Comparison of ENCODE assay signal across 23 cellular contexts in genomic region chr2:31365348-31365747, GRCh38. TPM values are rescaled to one million over a fixed set of nuclear protein-coding genes. Genes with fewer than 3 reads are reported as not detected.
A peak's percentile ranks its signal among the peaks of the same experiment; 100 is the strongest.
DNase-seq lines count a peak whose midpoint lies in the region; ATAC-seq and TF ChIP-seq lines count a peak whose summit lies in the region.
"Had no signal": no experiment of that assay in that cellular context is flagged by ENCODE, and none has a peak within 500 bp of the region (broad histone marks: within the 10 kb centered on the region; RNA-seq: fewer than 3 reads in every experiment).

No MANE protein-coding gene starts in this region.

- H2BK15ac ChIP-seq in IMR-90 (ENCODE audit: low read depth, low read length), result no peak overlapping the region

- 62% methylated on average over 10 of the region's 10 CpGs for WGBS in mammary epithelial cell (ENCODE audit: low coverage, missing lambda C conversion rate)
- 97% methylated on average over 6 of the region's 10 CpGs; no CpG with 5 or more reads in 1 of the 2 experiments for WGBS in IMR-90 (ENCODE audit: extremely low coverage in 2 of 2, insufficient read length in 1 of 2), 2 experiments
- WGBS in esophagus muscularis mucosa, result 92% methylated on average over 8 of the region's 10 CpGs

- H3K18ac ChIP-seq in IMR-90 (ENCODE audit: low read depth, low read length), result no peak overlapping the region

- no peak overlapping the region for H3K27ac Mint-ChIP-seq in activated T-cell treated with anti-CD3 and anti-CD28 coated beads, Interleukin-2, amount 50 U/mL, for 72 hours
- H3K27ac Mint-ChIP-seq: CD14-positive monocyte; CD4-positive, alpha-beta T cell; GM23338 had no signal

- H4K91ac ChIP-seq in IMR-90 (ENCODE audit: insufficient read depth, low read depth, low read length), result no peak overlapping the region

- no peak overlapping the region for H3K4me3 ChIP-seq in breast epithelium
- no peak overlapping the region for H3K4me3 ChIP-seq in mammary epithelial cell (replicated peaks in 1 of 3; ENCODE audit: insufficient read depth in 1 of 3, low read depth in 2 of 3, low read length in 3 of 3)
- no peak overlapping the region for H3K4me3 ChIP-seq in IMR-90 (ENCODE audit: insufficient read depth, low read depth, low read length)
- no peak overlapping the region for H3K4me3 ChIP-seq in esophagus muscularis mucosa
- H3K4me3 ChIP-seq: A549; BLaER1 treated with 17β-estradiol and CSF1 and Interleukin-3, amounts not matched to agents 10 nM and 100 nM; GM12878; GM23338 had no signal

- no peaks in the 10 kb centered on the region for H3K4me1 Mint-ChIP-seq in activated T-cell treated with anti-CD3 and anti-CD28 coated beads, Interleukin-2, amount 50 U/mL, for 72 hours (ENCODE audit: low read depth)
- H3K4me1 Mint-ChIP-seq: CD14-positive monocyte; CD8-positive, alpha-beta memory T cell; GM23338; H9 had no signal

- H3K9me3 ChIP-seq in breast epithelium (no peaks in the 10 kb centered on the region), mammary epithelial cell (replicated peaks; ENCODE audit: insufficient read depth, low read length) (no peaks in the 10 kb centered on the region), IMR-90 (ENCODE audit: control insufficient read depth, insufficient read depth, low read length) (no peaks in the 10 kb centered on the region), esophagus muscularis mucosa (no peaks in the 10 kb centered on the region)
- H3K9me3 ChIP-seq: A549; BE2C; BLaER1 treated with 17β-estradiol and CSF1 and Interleukin-3, amounts not matched to agents 10 nM and 100 nM had no signal

- BruUV-seq in mammary epithelial cell (replicated peaks; lab: Mats Ljungman, UMichigan) (no TSS peak), IMR-90 (replicated peaks; lab: Mats Ljungman, UMichigan) (no TSS peak)

- intact Hi-C loops in breast epithelium (cut with DNase I; ENCODE audit: low total_unique reads), result no loop called here
- intact Hi-C loops in mammary epithelial cell (cut with micrococcal nuclease), result no loop called here
- intact Hi-C loops in IMR-90 (cut with micrococcal nuclease), result no loop called here
- intact Hi-C loops in esophagus muscularis mucosa (cut with DNase I), result no loop called here

- no peaks in the 10 kb centered on the region for H3K79me1 ChIP-seq in IMR-90 (ENCODE audit: low read depth in 1 of 2, low read length in 2 of 2)

- H3K27ac ChIP-seq in breast epithelium (peak overlapping the region; percentile 2 to 8), mammary epithelial cell (ENCODE audit: insufficient read depth, low read depth, low read length) (no peak overlapping the region), IMR-90 (ENCODE audit: insufficient read depth, low read length) (no peak overlapping the region), esophagus muscularis mucosa (replicated peaks in 1 of 4) (no peak overlapping the region)
- H3K27ac ChIP-seq: A549; BLaER1 treated with 17β-estradiol and CSF1 and Interleukin-3, amounts not matched to agents 10 nM and 100 nM had no signal

- H2AFZ ChIP-seq in mammary epithelial cell (ENCODE audit: low read depth, low read length) (no peak overlapping the region), IMR-90 (replicated peaks; ENCODE audit: low read length, poor library complexity) (peak overlapping the region; percentile 26)
- H2AFZ ChIP-seq: GM23338 had no signal

- H4K5ac ChIP-seq in IMR-90 (ENCODE audit: low read depth, low read length), result no peak overlapping the region

- H3K14ac ChIP-seq in IMR-90 (replicated peaks; ENCODE audit: low read depth, low read length), result no peak overlapping the region

- H3K23ac ChIP-seq in IMR-90 (ENCODE audit: low read depth, low read length), result no peak overlapping the region

- no peak overlapping the region for H2BK20ac ChIP-seq in IMR-90 (ENCODE audit: low read depth, low read length)

- H3K9ac ChIP-seq in mammary epithelial cell (ENCODE audit: insufficient read depth, low read length) (no peak overlapping the region), IMR-90 (ENCODE audit: low read depth, low read length) (no peak overlapping the region)
- H3K9ac ChIP-seq: BLaER1 treated with 17β-estradiol and CSF1 and Interleukin-3, amounts not matched to agents 10 nM and 100 nM had no signal

- H3K36me3 Mint-ChIP-seq in activated T-cell treated with anti-CD3 and anti-CD28 coated beads, Interleukin-2, amount 50 U/mL, for 72 hours (ENCODE audit: insufficient read depth in 2 of 2), result no peaks in the 10 kb centered on the region
- H3K36me3 Mint-ChIP-seq: CD14-positive monocyte; CD8-positive, alpha-beta memory T cell had no signal

- H3K56ac ChIP-seq in IMR-90 (ENCODE audit: extremely low read depth, insufficient read depth, low read length), result no peak overlapping the region

- POLR2A ChIA-PET in IMR-90 (lab: Charles Lee; ENCODE audit: unreplicated experiment), result no interaction called here

- H3K27me3 ChIP-seq in breast epithelium, result no peaks in the 10 kb centered on the region
- no peaks in the 10 kb centered on the region for H3K27me3 ChIP-seq in mammary epithelial cell (ENCODE audit: insufficient read depth, low read length)
- H3K27me3 ChIP-seq in IMR-90 (ENCODE audit: control insufficient read depth, insufficient read depth, low read length), result no peaks in the 10 kb centered on the region
- no peaks in the 10 kb centered on the region for H3K27me3 ChIP-seq in esophagus muscularis mucosa
- H3K27me3 ChIP-seq: BE2C; BLaER1 treated with 17β-estradiol and CSF1 and Interleukin-3, amounts not matched to agents 10 nM and 100 nM had no signal

- DNase-seq in breast epithelium (ENCODE audit: low spot score in 2 of 2), result no peak
- no peak for DNase-seq in mammary epithelial cell
- DNase-seq in IMR-90, result no peak
- peak; percentile 77 for DNase-seq in esophagus muscularis mucosa (ENCODE audit: extremely low spot score)
- DNase-seq in activated T-cell treated with anti-CD3 and anti-CD28 coated beads, Interleukin-2, amount 50 U/mL, for 72 hours, result no peak
- no peak for DNase-seq in NCI-H774 (lab: John Stamatoyannopoulos, UW)
- DNase-seq: 8988T; ACHN; AML-193; BE2C; CD4-positive, alpha-beta T cell; CD8-positive, alpha-beta memory T cell; DMS 273 treated with DMSO at 0.1 percent for 48 hours; DMS79; EL; GDM1; H9 had no signal

- TF ChIP-seq RAD21 in IMR-90 (IDR thresholded peaks at IDR 0.05; ENCODE audit: low read length), result no peak

- H3K4me3 Mint-ChIP-seq in activated T-cell treated with anti-CD3 and anti-CD28 coated beads, Interleukin-2, amount 50 U/mL, for 72 hours, result no peak overlapping the region
- H3K4me3 Mint-ChIP-seq: CD14-positive monocyte; CD4-positive, alpha-beta T cell; CD8-positive, alpha-beta memory T cell; GM23338; H9 had no signal

- no peak for TF ChIP-seq CTCF in breast epithelium (IDR thresholded peaks at IDR 0.05)
- no peak for TF ChIP-seq CTCF in mammary epithelial cell (conservative IDR thresholded peaks at IDR 0.05 in 1 of 2, IDR thresholded peaks at IDR 0.05 in 1 of 2; ENCODE audit: extremely low read depth in 1 of 2, insufficient read depth in 1 of 2, low read depth in 1 of 2, low read length in 2 of 2)
- no peak for TF ChIP-seq CTCF in IMR-90 (conservative IDR thresholded peaks at IDR 0.05; ENCODE audit: low read depth, low read length)
- no peak for TF ChIP-seq CTCF in esophagus muscularis mucosa (IDR thresholded peaks at IDR 0.05)

- H3K27me3 Mint-ChIP-seq in activated T-cell treated with anti-CD3 and anti-CD28 coated beads, Interleukin-2, amount 50 U/mL, for 72 hours (ENCODE audit: low read depth), result peaks cover 10% of the 10 kb centered on the region

- no peak overlapping the region for H2BK5ac ChIP-seq in IMR-90 (ENCODE audit: low read depth, low read length, poor library complexity, severe bottlenecking)

- in situ Hi-C loops in mammary epithelial cell (cut with MboI; ENCODE audit: low sequenced_read_pairs in 2 of 2) (no loop called here), IMR-90 (cut with MboI; ENCODE audit: low sequenced_read_pairs) (no loop called here)

- H2AK5ac ChIP-seq in IMR-90 (ENCODE audit: low read depth, low read length), result no peak overlapping the region

- no peak for TF ChIP-seq EP300 in esophagus muscularis mucosa (IDR thresholded peaks at IDR 0.05)

- no peaks in the 10 kb centered on the region for H3K79me2 ChIP-seq in mammary epithelial cell (ENCODE audit: insufficient read depth, low read length)

- peak overlapping the region; percentile 23 for H2AK9ac ChIP-seq in IMR-90 (replicated peaks; ENCODE audit: low read depth, low read length, poor library complexity)

- H3K4me1 ChIP-seq in breast epithelium, result no peaks in the 10 kb centered on the region
- no peaks in the 10 kb centered on the region for H3K4me1 ChIP-seq in mammary epithelial cell (ENCODE audit: insufficient read depth, low read length)
- no peaks in the 10 kb centered on the region; the same call in 1 of the 2 replicates for H3K4me1 ChIP-seq in IMR-90 (ENCODE audit: control insufficient read depth, insufficient read depth, low read length)
- H3K4me1 ChIP-seq in esophagus muscularis mucosa, result no peaks in the 10 kb centered on the region
- H3K4me1 ChIP-seq: A549; BE2C; BLaER1 treated with 17β-estradiol and CSF1 and Interleukin-3, amounts not matched to agents 10 nM and 100 nM had no signal

- H4K20me1 ChIP-seq in mammary epithelial cell (ENCODE audit: insufficient read depth, low read length) (no peaks in the 10 kb centered on the region), IMR-90 (ENCODE audit: insufficient read depth, low read length) (no peaks in the 10 kb centered on the region)
- H4K20me1 ChIP-seq: BLaER1 treated with 17β-estradiol and CSF1 and Interleukin-3, amounts not matched to agents 10 nM and 100 nM had no signal

- H3K36me3 ChIP-seq in breast epithelium (no peaks in the 10 kb centered on the region), mammary epithelial cell (ENCODE audit: insufficient read depth, low read length) (peaks cover 69% of the 10 kb centered on the region), IMR-90 (ENCODE audit: control insufficient read depth, insufficient read depth, low read length) (no peaks in the 10 kb centered on the region), esophagus muscularis mucosa (no peaks in the 10 kb centered on the region)
- H3K36me3 ChIP-seq: BE2C; BLaER1 treated with 17β-estradiol and CSF1 and Interleukin-3, amounts not matched to agents 10 nM and 100 nM had no signal

- no peak overlapping the region for H2BK120ac ChIP-seq in IMR-90 (ENCODE audit: low read depth, low read length)

- ATAC-seq in IMR-90 (ENCODE audit: low read depth), result no peak
- no peak for ATAC-seq in activated T-cell treated with anti-CD3 and anti-CD28 coated beads, Interleukin-2, amount 50 U/mL, for 72 hours (replicated peaks in 1 of 2)
- ATAC-seq: A549, GM12878, GM23338, HCT116 had no signal

- dilution Hi-C loops in mammary epithelial cell (cut with HindIII; ENCODE audit: low sequenced_read_pairs), result no loop called here
- dilution Hi-C loops in IMR-90 (cut with HindIII; ENCODE audit: low sequenced_read_pairs, unreplicated experiment), result no loop called here

- no peaks in the 10 kb centered on the region for H3K9me3 Mint-ChIP-seq in activated T-cell treated with anti-CD3 and anti-CD28 coated beads, Interleukin-2, amount 50 U/mL, for 72 hours
- H3K9me3 Mint-ChIP-seq: CD14-positive monocyte; CD4-positive, alpha-beta T cell; CD8-positive, alpha-beta memory T cell; GM23338; H9 had no signal

- H3K4me2 ChIP-seq in mammary epithelial cell (ENCODE audit: insufficient read depth, low read depth, low read length) (no peak overlapping the region), IMR-90 (ENCODE audit: low read depth, low read length) (no peak overlapping the region)
- H3K4me2 ChIP-seq: A549; BLaER1 treated with 17β-estradiol and CSF1 and Interleukin-3, amounts not matched to agents 10 nM and 100 nM; GM23338 had no signal

- CTCF ChIA-PET in mammary epithelial cell (lab: Charles Lee; ENCODE audit: low non-redundant PET) (no interaction called here), IMR-90 (lab: Yijun Ruan, JAX) (no interaction called here)

- no peak overlapping the region for H4K8ac ChIP-seq in IMR-90 (ENCODE audit: low read depth in 2 of 2, low read length in 2 of 2)

- H3K4ac ChIP-seq in IMR-90 (ENCODE audit: low read depth, low read length), result no peak overlapping the region

- H3K9me1 ChIP-seq in IMR-90 (ENCODE audit: insufficient read depth, low read length), result no peaks in the 10 kb centered on the region

- TF ChIP-seq POLR2A in breast epithelium (IDR thresholded peaks at IDR 0.05), result no peak
- TF ChIP-seq POLR2A in IMR-90 (IDR thresholded peaks at IDR 0.05; ENCODE audit: low read depth, low read length), result no peak
- no peak for TF ChIP-seq POLR2A in esophagus muscularis mucosa (IDR thresholded peaks at IDR 0.05; ENCODE audit: low read depth)

RNA-seq across cellular contexts. Expression of gene XDH, which starts 49.2 kb away (rescaled TPM):
- total RNA-seq in breast epithelium (1 to 10 TPM in 2 of 3 donors, under 1 TPM in 1; 0.16 to 6.9 (median 1.3) TPM), mammary epithelial cell (10 to 100 TPM; 23.3 to 51.1 TPM), IMR-90 (2012; rRNA removed) (0.83 and 1.1 TPM in 2 replicates), esophagus muscularis mucosa (under 1 TPM in 1 of 4 donors, not detected in 3; 0.17 TPM)
- polyA plus RNA-seq in mammary epithelial cell (45.1 TPM), IMR-90 (2012; rRNA removed) (0.46 and 0.80 TPM in 2 replicates)
- 118 TPM for polyA minus RNA-seq in mammary epithelial cell
- polyA plus RNA-seq in IMR-90 (2012; cell fraction: cytosol; rRNA removed), result 0.17 and 0.25 TPM in 2 replicates
- polyA plus RNA-seq in IMR-90 (2012; cell fraction: nucleus; rRNA removed; ENCODE audit: low replicate concordance), result 0.45 and 1.1 TPM in 2 replicates
- total RNA-seq in activated T-cell treated with anti-CD3 and anti-CD28 coated beads, Interleukin-2, amount 50 U/mL, for 72 hours, result under 1 TPM; 0.07 TPM
- total RNA-seq: CD8-positive, alpha-beta memory T cell; GM12878 had no signal
- polyA plus RNA-seq: CD14-positive monocyte; CD8-positive, alpha-beta memory T cell had no signal

Comparison
In these comparisons a context has a peak if more than half of its experiments do, and no peak if none do; other contexts are left out.
1. H3K27ac ChIP-seq: peak in breast epithelium (2 of 2); none in mammary epithelial cell (single experiment), IMR-90 (single experiment) and esophagus muscularis mucosa (0 of 4).